8 cellular contexts compared by ENCODE assay signal in the genomic region with DNA sequence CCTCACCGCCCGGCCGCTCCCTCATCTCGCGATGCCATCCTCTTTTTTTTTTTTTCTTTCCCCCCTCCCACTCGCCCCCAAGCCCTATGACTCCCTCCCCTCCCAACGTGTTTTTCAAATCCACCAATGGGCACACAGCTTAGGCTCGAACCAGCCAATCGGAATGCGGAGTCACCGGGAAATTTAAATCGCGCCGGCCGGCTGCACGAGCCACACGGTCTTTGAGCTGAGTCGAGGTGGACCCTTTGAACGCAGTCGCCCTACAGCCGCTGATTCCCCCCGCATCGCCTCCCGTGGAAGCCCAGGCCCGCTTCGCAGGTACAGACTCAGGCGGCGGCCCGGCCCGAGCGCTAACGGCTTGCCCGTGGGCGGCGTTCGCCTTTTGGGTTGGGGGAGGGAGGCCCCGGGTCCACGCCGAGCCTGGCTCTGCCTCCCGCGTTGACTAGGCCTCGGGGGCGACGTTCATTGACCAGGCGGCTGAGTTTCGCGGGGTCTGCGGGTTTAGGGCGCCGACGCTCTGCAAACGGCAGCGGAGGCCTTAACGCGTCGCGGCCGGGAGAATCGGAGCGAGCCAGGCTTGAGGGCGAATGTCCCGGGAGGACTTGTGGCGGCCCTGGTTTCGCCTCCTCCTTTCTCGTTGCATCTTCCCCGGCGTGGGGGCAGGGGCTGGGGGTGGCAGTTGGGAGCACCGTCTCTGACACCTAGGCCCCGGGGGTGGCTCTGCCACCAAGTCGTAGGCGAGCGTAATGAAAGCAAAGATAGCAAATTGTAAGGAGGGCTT. TPM values are rescaled to one million over a fixed set of nuclear protein-coding genes. Genes with fewer than 3 reads are reported as not detected.
DNase-seq lines count a peak whose midpoint lies in the region; ATAC-seq and TF ChIP-seq lines count a peak whose summit lies in the region.

A gene (plus strand): TSS at position 213 of the 781 bp plus-strand sequence. CDS start 1,398 bp downstream, outside the sequence.

- DNase-seq in BE2C, result peak; percentile 95
- peak; percentile 96 for DNase-seq in GM19240 (ENCODE audit: insufficient read length, low spot score)
- DNase-seq in NCI-H524 (lab: John Stamatoyannopoulos, UW), result peak; percentile 99
- peak; percentile 93 for DNase-seq in activated CD4-positive, alpha-beta T cell treated with anti-CD3 and anti-CD28 coated beads for 36 hours
- no peak for DNase-seq in chondrocyte (ENCODE audit: low spot score)
- peak; percentile 86 for DNase-seq in kidney epithelial cell (ENCODE audit: low read depth)
- peak; percentile 92 for DNase-seq in stimulated activated CD4-positive, alpha-beta T cell treated with anti-CD3 and anti-CD28 coated beads, Interleukin-15, amount 100 ng/mL, for 24 hours

- no peaks in the 10 kb centered on the region; the same call in 1 of the 2 replicates for H3K4me1 ChIP-seq in BE2C

- peak within 1 kb of the TSS; percentile 96 for H3K4me3 Mint-ChIP-seq in activated CD4-positive, alpha-beta T cell treated with anti-CD3 and anti-CD28 coated beads for 36 hours
- peak within 1 kb of the TSS; percentile 97 for H3K4me3 Mint-ChIP-seq in chondrocyte (ENCODE audit: unreplicated experiment)

- H3K27me3 ChIP-seq in BE2C (no peaks in the 10 kb centered on the region), kidney epithelial cell (ENCODE audit: control insufficient read depth, insufficient read depth, low read length) (no peaks in the 10 kb centered on the region)

- intact Hi-C loops in activated CD4-positive, alpha-beta T cell treated with anti-CD3 and anti-CD28 coated beads for 36 hours (cut with DNase I, micrococcal nuclease), result loop anchor here (1.0 to 10.0 kb wide), 15 partner anchors 15 to 1292 kb away; a partner anchor contains a TSS

- peaks cover 43% of the 10 kb centered on the region for H3K36me3 ChIP-seq in BE2C
- H3K36me3 ChIP-seq in kidney epithelial cell (ENCODE audit: control insufficient read depth, insufficient read depth, low read length), result peaks cover 1% of the 10 kb centered on the region

- CTCF ChIA-PET in activated CD4-positive, alpha-beta T cell treated with anti-CD3 and anti-CD28 coated beads for 36 hours (lab: Charles Lee), result interaction anchor here (0.7 to 2.3 kb wide), 5 partner anchors 16 to 170 kb away, joined by 3 to 8 read pairs (median 3); no protein-coding TSS in a partner anchor

- H3K4me1 Mint-ChIP-seq in activated CD4-positive, alpha-beta T cell treated with anti-CD3 and anti-CD28 coated beads for 36 hours, result peaks cover 18% of the 10 kb centered on the region
- H3K4me1 Mint-ChIP-seq in chondrocyte (ENCODE audit: low read depth), result peaks cover 31% of the 10 kb centered on the region

- no peaks in the 10 kb centered on the region for H3K9me3 ChIP-seq in BE2C

- peak within 1 kb of the TSS; percentile 98 for H3K4me3 ChIP-seq in BE2C (ENCODE audit: low read depth, low read length)
- peak within 1 kb of the TSS; percentile 100 for H3K4me3 ChIP-seq in kidney epithelial cell (ENCODE audit: low read depth, low read length)

- POLR2A ChIA-PET in activated CD4-positive, alpha-beta T cell treated with anti-CD3 and anti-CD28 coated beads for 36 hours (lab: Charles Lee), result interaction anchor here (0.6 to 2.2 kb wide), 11 partner anchors 10 to 423 kb away, joined by 3 to 16 read pairs (median 4); a partner anchor contains a TSS

- peaks cover 38% of the 10 kb centered on the region for H3K36me3 Mint-ChIP-seq in activated CD4-positive, alpha-beta T cell treated with anti-CD3 and anti-CD28 coated beads for 36 hours (ENCODE audit: low read depth)
- H3K36me3 Mint-ChIP-seq in chondrocyte (ENCODE audit: low read depth), result peaks cover 15% of the 10 kb centered on the region

- no peaks in the 10 kb centered on the region for H3K27me3 Mint-ChIP-seq in activated CD4-positive, alpha-beta T cell treated with anti-CD3 and anti-CD28 coated beads for 36 hours
- H3K27me3 Mint-ChIP-seq in chondrocyte (ENCODE audit: low read depth), result no peaks in the 10 kb centered on the region

- ATAC-seq in HG03457 (IDR thresholded peaks at IDR 0.05; ENCODE audit: unreplicated experiment), result peak; percentile 80
- ATAC-seq in activated CD4-positive, alpha-beta T cell treated with anti-CD3 and anti-CD28 coated beads for 36 hours, result peak; percentile 91

- peak within 1 kb of the TSS; percentile 97 for H3K27ac Mint-ChIP-seq in activated CD4-positive, alpha-beta T cell treated with anti-CD3 and anti-CD28 coated beads for 36 hours
- H3K27ac Mint-ChIP-seq in chondrocyte (ENCODE audit: unreplicated experiment), result peak within 1 kb of the TSS; percentile 96

- TF ChIP-seq CTCF in BE2C (IDR thresholded peaks at IDR 0.05; ENCODE audit: low read depth, low read length), result no peak
- no peak for TF ChIP-seq CTCF in chondrocyte (IDR thresholded peaks at IDR 0.05)
- no peak for TF ChIP-seq CTCF in kidney epithelial cell (IDR thresholded peaks at IDR 0.05; ENCODE audit: insufficient read depth, low read length, poor library complexity, severe bottlenecking)

- no peaks in the 10 kb centered on the region for H3K9me3 Mint-ChIP-seq in activated CD4-positive, alpha-beta T cell treated with anti-CD3 and anti-CD28 coated beads for 36 hours (ENCODE audit: low read depth)
- no peaks in the 10 kb centered on the region for H3K9me3 Mint-ChIP-seq in chondrocyte (ENCODE audit: low read depth)

RNA-seq across cellular contexts. Expression of the gene that starts here (rescaled TPM):
- 95.7 TPM for polyA plus RNA-seq in BE2C (2012; ENCODE audit: insufficient read depth, insufficient read length, low read depth)
- total RNA-seq in activated CD4-positive, alpha-beta T cell treated with anti-CD3 and anti-CD28 coated beads for 36 hours, result 100 to 1,000 TPM; 186 to 190 TPM
- 92.5 to 95.4 TPM (median 93.4 TPM) in 3 replicates for total RNA-seq in chondrocyte
- 79.1 and 91.9 TPM in 2 replicates for total RNA-seq in kidney epithelial cell
